ENCODE assay signal across 8 cellular contexts in genomic region chr11:113114452-113115027, GRCh38.
DNase-seq lines count a peak whose midpoint lies in the region; ATAC-seq and TF ChIP-seq lines count a peak whose summit lies in the region.

No MANE protein-coding gene starts in this region.

- 50% methylated on average over 4 of the region's 4 CpGs for WGBS in suprapubic skin

- H3K36me3 ChIP-seq in suprapubic skin, result no peaks in the 10 kb centered on the region

- peaks cover 2% of the 10 kb centered on the region for H3K4me1 ChIP-seq in suprapubic skin

- H3K4me3 ChIP-seq in suprapubic skin, result no peak overlapping the region

- H3K27me3 ChIP-seq in suprapubic skin, result no peaks in the 10 kb centered on the region

- H3K27ac ChIP-seq in suprapubic skin, result no peak overlapping the region

- peak; percentile 55 for ATAC-seq in GM21529 (IDR thresholded peaks at IDR 0.05; ENCODE audit: unreplicated experiment)

- TF ChIP-seq CTCF in suprapubic skin (IDR thresholded peaks at IDR 0.05), result peak; percentile 56 to 63

- TF ChIP-seq POLR2A in suprapubic skin (IDR thresholded peaks at IDR 0.05), result no peak

- DNase-seq in AG08395 (ENCODE audit: low spot score) (peak; percentile 69), NCI-H526 (lab: John Stamatoyannopoulos, UW) (peak; percentile 86 to 94), T47D (ENCODE audit: low read depth in 1 of 2, low spot score in 1 of 2) (peak; percentile 39 to 72), kidney tubule cell (ENCODE audit: low spot score) (peak; percentile 54), suprapubic skin (ENCODE audit: low spot score in 2 of 2) (no peak), T1000 (lab: John Stamatoyannopoulos, UW) (no peak)
- no peak for DNase-seq in activated CD8-positive, alpha-beta memory T cell treated with anti-CD3 and anti-CD28 coated beads, Interleukin-2, amount 50 U/mL, for 48 hours

- in situ Hi-C loops in T47D (cut with HindIII; ENCODE audit: low pct_unique_long_range_greater_than_20kb, low sequenced_read_pairs), result no loop called here

- no peaks in the 10 kb centered on the region for H3K9me3 ChIP-seq in suprapubic skin

- no peak for TF ChIP-seq EP300 in suprapubic skin (IDR thresholded peaks at IDR 0.05)

Comparison
In these comparisons a context has a peak if more than half of its experiments do, and no peak if none do; other contexts are left out.
1. DNase-seq: peak in AG08395 (single experiment), NCI-H526 (2 of 2), T47D (2 of 2) and kidney tubule cell (single experiment); none in suprapubic skin (0 of 2), activated CD8-positive, alpha-beta memory T cell treated with anti-CD3 and anti-CD28 coated beads, Interleukin-2, amount 50 U/mL, for 48 hours (single experiment) and T1000 (single experiment).